Comparison of ENCODE assay signal across 2 cellular contexts in the genomic region with DNA sequence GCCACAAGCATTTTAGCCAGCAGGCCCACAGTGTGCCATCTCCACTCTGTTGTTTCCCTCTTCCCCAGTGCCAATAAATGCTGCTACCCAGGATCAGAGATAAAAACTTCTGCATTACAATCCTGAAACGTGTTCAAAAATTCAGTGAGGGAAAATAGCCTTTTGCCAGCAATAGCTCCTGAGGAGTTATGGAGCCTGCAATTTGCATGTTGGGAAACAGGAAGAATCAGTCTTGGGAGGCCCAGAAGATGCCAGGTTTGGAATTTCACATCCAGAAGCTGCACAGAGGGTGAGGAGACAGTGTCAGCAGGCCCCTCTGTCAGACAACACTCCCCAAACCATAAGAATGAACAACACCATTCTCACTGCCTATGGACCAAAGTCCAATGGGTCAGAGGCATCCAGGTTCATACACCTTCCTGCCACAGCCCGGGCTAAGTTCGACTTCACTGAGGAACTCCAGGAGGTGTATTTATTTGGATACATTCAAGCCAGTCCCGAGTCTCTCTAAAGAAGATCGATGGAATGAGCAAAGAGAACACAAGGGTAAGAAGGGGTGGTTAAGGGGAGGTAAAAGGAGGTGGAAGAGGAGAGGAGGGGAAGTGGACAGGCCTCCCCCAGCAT.
TF ChIP-seq lines count a peak whose summit lies in the region.

No MANE protein-coding gene starts in this region.

TF ChIP-seq in H1, 55 proteins besides CTCF, POLR2A, EP300 and RAD21 (continued from another document and continues in another):
- TF ChIP-seq TBP (IDR thresholded peaks at IDR 0.05; ENCODE audit: low read depth, low read length): no peak
- TF ChIP-seq, protein P1, sequence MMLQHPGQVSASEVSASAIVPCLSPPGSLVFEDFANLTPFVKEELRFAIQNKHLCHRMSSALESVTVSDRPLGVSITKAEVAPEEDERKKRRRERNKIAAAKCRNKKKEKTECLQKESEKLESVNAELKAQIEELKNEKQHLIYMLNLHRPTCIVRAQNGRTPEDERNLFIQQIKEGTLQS (IDR thresholded peaks at IDR 0.05; ENCODE audit: insufficient read depth, low read depth, low read length): no peak
- no peak for TF ChIP-seq TCF12 (IDR thresholded peaks at IDR 0.05; ENCODE audit: low read depth, low read length)
- TF ChIP-seq, protein P2, sequence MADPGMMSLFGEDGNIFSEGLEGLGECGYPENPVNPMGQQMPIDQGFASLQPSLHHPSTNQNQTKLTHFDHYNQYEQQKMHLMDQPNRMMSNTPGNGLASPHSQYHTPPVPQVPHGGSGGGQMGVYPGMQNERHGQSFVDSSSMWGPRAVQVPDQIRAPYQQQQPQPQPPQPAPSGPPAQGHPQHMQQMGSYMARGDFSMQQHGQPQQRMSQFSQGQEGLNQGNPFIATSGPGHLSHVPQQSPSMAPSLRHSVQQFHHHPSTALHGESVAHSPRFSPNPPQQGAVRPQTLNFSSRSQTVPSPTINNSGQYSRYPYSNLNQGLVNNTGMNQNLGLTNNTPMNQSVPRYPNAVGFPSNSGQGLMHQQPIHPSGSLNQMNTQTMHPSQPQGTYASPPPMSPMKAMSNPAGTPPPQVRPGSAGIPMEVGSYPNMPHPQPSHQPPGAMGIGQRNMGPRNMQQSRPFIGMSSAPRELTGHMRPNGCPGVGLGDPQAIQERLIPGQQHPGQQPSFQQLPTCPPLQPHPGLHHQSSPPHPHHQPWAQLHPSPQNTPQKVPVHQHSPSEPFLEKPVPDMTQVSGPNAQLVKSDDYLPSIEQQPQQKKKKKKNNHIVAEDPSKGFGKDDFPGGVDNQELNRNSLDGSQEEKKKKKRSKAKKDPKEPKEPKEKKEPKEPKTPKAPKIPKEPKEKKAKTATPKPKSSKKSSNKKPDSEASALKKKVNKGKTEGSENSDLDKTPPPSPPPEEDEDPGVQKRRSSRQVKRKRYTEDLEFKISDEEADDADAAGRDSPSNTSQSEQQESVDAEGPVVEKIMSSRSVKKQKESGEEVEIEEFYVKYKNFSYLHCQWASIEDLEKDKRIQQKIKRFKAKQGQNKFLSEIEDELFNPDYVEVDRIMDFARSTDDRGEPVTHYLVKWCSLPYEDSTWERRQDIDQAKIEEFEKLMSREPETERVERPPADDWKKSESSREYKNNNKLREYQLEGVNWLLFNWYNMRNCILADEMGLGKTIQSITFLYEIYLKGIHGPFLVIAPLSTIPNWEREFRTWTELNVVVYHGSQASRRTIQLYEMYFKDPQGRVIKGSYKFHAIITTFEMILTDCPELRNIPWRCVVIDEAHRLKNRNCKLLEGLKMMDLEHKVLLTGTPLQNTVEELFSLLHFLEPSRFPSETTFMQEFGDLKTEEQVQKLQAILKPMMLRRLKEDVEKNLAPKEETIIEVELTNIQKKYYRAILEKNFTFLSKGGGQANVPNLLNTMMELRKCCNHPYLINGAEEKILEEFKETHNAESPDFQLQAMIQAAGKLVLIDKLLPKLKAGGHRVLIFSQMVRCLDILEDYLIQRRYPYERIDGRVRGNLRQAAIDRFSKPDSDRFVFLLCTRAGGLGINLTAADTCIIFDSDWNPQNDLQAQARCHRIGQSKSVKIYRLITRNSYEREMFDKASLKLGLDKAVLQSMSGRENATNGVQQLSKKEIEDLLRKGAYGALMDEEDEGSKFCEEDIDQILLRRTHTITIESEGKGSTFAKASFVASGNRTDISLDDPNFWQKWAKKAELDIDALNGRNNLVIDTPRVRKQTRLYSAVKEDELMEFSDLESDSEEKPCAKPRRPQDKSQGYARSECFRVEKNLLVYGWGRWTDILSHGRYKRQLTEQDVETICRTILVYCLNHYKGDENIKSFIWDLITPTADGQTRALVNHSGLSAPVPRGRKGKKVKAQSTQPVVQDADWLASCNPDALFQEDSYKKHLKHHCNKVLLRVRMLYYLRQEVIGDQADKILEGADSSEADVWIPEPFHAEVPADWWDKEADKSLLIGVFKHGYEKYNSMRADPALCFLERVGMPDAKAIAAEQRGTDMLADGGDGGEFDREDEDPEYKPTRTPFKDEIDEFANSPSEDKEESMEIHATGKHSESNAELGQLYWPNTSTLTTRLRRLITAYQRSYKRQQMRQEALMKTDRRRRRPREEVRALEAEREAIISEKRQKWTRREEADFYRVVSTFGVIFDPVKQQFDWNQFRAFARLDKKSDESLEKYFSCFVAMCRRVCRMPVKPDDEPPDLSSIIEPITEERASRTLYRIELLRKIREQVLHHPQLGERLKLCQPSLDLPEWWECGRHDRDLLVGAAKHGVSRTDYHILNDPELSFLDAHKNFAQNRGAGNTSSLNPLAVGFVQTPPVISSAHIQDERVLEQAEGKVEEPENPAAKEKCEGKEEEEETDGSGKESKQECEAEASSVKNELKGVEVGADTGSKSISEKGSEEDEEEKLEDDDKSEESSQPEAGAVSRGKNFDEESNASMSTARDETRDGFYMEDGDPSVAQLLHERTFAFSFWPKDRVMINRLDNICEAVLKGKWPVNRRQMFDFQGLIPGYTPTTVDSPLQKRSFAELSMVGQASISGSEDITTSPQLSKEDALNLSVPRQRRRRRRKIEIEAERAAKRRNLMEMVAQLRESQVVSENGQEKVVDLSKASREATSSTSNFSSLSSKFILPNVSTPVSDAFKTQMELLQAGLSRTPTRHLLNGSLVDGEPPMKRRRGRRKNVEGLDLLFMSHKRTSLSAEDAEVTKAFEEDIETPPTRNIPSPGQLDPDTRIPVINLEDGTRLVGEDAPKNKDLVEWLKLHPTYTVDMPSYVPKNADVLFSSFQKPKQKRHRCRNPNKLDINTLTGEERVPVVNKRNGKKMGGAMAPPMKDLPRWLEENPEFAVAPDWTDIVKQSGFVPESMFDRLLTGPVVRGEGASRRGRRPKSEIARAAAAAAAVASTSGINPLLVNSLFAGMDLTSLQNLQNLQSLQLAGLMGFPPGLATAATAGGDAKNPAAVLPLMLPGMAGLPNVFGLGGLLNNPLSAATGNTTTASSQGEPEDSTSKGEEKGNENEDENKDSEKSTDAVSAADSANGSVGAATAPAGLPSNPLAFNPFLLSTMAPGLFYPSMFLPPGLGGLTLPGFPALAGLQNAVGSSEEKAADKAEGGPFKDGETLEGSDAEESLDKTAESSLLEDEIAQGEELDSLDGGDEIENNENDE (IDR thresholded peaks at IDR 0.05; ENCODE audit: insufficient replicate concordance, low read length): no peak
- TF ChIP-seq CHD1 (IDR thresholded peaks at IDR 0.05; ENCODE audit: low read depth, low read length): no peak
- TF ChIP-seq SIN3A (conservative IDR thresholded peaks at IDR 0.05 in 1 of 2, IDR thresholded peaks at IDR 0.05 in 1 of 2; ENCODE audit: low read depth in 1 of 2, low read length in 2 of 2): no peak
- TF ChIP-seq GTF2F1 (IDR thresholded peaks at IDR 0.05; ENCODE audit: borderline replicate concordance, low read depth, low read length): no peak
- no peak for TF ChIP-seq KDM5A (IDR thresholded peaks at IDR 0.05; ENCODE audit: low read length)
- no peak for TF ChIP-seq TEAD4 (IDR thresholded peaks at IDR 0.05; ENCODE audit: low read depth, low read length)
- TF ChIP-seq YY1 (IDR thresholded peaks at IDR 0.05; ENCODE audit: low read depth, low read length): no peak
- TF ChIP-seq CREB1 (IDR thresholded peaks at IDR 0.05): no peak
- TF ChIP-seq POLR2AphosphoS5 (IDR thresholded peaks at IDR 0.05; ENCODE audit: low read depth, low read length): no peak
- TF ChIP-seq EGR1 (IDR thresholded peaks at IDR 0.05; ENCODE audit: borderline replicate concordance, low read depth, low read length): no peak

TF ChIP-seq in SK-N-SH treated with all-trans-retinoic acid at 6 μM for 48 hours, 23 proteins besides CTCF, POLR2A, EP300 and RAD21:
- TF ChIP-seq, protein P3, sequence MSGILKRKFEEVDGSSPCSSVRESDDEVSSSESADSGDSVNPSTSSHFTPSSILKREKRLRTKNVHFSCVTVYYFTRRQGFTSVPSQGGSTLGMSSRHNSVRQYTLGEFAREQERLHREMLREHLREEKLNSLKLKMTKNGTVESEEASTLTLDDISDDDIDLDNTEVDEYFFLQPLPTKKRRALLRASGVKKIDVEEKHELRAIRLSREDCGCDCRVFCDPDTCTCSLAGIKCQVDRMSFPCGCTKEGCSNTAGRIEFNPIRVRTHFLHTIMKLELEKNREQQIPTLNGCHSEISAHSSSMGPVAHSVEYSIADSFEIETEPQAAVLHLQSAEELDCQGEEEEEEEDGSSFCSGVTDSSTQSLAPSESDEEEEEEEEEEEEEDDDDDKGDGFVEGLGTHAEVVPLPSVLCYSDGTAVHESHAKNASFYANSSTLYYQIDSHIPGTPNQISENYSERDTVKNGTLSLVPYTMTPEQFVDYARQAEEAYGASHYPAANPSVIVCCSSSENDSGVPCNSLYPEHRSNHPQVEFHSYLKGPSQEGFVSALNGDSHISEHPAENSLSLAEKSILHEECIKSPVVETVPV (CRISPR knock-in tag; IDR thresholded peaks at IDR 0.05): no peak
- TF ChIP-seq, protein P4, sequence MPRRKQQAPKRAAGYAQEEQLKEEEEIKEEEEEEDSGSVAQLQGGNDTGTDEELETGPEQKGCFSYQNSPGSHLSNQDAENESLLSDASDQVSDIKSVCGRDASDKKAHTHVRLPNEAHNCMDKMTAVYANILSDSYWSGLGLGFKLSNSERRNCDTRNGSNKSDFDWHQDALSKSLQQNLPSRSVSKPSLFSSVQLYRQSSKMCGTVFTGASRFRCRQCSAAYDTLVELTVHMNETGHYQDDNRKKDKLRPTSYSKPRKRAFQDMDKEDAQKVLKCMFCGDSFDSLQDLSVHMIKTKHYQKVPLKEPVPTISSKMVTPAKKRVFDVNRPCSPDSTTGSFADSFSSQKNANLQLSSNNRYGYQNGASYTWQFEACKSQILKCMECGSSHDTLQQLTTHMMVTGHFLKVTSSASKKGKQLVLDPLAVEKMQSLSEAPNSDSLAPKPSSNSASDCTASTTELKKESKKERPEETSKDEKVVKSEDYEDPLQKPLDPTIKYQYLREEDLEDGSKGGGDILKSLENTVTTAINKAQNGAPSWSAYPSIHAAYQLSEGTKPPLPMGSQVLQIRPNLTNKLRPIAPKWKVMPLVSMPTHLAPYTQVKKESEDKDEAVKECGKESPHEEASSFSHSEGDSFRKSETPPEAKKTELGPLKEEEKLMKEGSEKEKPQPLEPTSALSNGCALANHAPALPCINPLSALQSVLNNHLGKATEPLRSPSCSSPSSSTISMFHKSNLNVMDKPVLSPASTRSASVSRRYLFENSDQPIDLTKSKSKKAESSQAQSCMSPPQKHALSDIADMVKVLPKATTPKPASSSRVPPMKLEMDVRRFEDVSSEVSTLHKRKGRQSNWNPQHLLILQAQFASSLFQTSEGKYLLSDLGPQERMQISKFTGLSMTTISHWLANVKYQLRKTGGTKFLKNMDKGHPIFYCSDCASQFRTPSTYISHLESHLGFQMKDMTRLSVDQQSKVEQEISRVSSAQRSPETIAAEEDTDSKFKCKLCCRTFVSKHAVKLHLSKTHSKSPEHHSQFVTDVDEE (CRISPR knock-in tag; IDR thresholded peaks at IDR 0.05): no peak
- TF ChIP-seq ZFP30 (CRISPR knock-in tag; IDR thresholded peaks at IDR 0.05): no peak
- TF ChIP-seq, protein P5, sequence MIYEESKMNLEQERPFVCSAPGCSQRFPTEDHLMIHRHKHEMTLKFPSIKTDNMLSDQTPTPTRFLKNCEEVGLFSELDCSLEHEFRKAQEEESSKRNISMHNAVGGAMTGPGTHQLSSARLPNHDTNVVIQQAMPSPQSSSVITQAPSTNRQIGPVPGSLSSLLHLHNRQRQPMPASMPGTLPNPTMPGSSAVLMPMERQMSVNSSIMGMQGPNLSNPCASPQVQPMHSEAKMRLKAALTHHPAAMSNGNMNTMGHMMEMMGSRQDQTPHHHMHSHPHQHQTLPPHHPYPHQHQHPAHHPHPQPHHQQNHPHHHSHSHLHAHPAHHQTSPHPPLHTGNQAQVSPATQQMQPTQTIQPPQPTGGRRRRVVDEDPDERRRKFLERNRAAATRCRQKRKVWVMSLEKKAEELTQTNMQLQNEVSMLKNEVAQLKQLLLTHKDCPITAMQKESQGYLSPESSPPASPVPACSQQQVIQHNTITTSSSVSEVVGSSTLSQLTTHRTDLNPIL (CRISPR knock-in tag; IDR thresholded peaks at IDR 0.05; ENCODE audit: low read depth): no peak
- TF ChIP-seq ZNF70 (CRISPR knock-in tag; IDR thresholded peaks at IDR 0.05): no peak
- no peak for TF ChIP-seq CSDC2 (CRISPR knock-in tag; IDR thresholded peaks at IDR 0.05)
- TF ChIP-seq SNAI2 (CRISPR knock-in tag; IDR thresholded peaks at IDR 0.05): no peak
- TF ChIP-seq, protein P6, sequence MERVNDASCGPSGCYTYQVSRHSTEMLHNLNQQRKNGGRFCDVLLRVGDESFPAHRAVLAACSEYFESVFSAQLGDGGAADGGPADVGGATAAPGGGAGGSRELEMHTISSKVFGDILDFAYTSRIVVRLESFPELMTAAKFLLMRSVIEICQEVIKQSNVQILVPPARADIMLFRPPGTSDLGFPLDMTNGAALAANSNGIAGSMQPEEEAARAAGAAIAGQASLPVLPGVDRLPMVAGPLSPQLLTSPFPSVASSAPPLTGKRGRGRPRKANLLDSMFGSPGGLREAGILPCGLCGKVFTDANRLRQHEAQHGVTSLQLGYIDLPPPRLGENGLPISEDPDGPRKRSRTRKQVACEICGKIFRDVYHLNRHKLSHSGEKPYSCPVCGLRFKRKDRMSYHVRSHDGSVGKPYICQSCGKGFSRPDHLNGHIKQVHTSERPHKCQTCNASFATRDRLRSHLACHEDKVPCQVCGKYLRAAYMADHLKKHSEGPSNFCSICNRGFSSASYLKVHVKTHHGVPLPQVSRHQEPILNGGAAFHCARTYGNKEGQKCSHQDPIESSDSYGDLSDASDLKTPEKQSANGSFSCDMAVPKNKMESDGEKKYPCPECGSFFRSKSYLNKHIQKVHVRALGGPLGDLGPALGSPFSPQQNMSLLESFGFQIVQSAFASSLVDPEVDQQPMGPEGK (CRISPR knock-in tag; IDR thresholded peaks at IDR 0.05; ENCODE audit: borderline replicate concordance): no peak
- TF ChIP-seq PPARA (CRISPR knock-in tag; IDR thresholded peaks at IDR 0.05; ENCODE audit: borderline replicate concordance): no peak
- TF ChIP-seq TOX (CRISPR knock-in tag; IDR thresholded peaks at IDR 0.05; ENCODE audit: borderline replicate concordance): no peak
- TF ChIP-seq TCF4 (CRISPR knock-in tag; IDR thresholded peaks at IDR 0.05; ENCODE audit: borderline replicate concordance): no peak
- no peak for TF ChIP-seq ARNTL (CRISPR knock-in tag; IDR thresholded peaks at IDR 0.05; ENCODE audit: borderline replicate concordance, low read depth)
- no peak for TF ChIP-seq ZFP3 (CRISPR knock-in tag; IDR thresholded peaks at IDR 0.05)
- TF ChIP-seq OSR1 (CRISPR knock-in tag; IDR thresholded peaks at IDR 0.05): no peak
- no peak for TF ChIP-seq ESRRG (CRISPR knock-in tag; IDR thresholded peaks at IDR 0.05)
